ENCODE assay signal across 26 cellular contexts in genomic region chr5:127022846-127023245, GRCh38.
"Had no signal": no experiment of that assay in that cellular context is flagged by ENCODE, and none has a peak within 500 bp of the region (broad histone marks: within the 10 kb centered on the region; RNA-seq: fewer than 3 reads in every experiment).

No MANE protein-coding gene starts in this region.

- H3K27ac Mint-ChIP-seq: mesothelial cell of epicardium; naive thymus-derived CD4-positive, alpha-beta T cell; natural killer cell treated with Interleukin-12 subunit alpha and Interleukin-12 subunit beta and Interleukin-15 and Interleukin-18, amount 100 ng/mL, for 72 hours; stimulated activated effector memory CD8-positive, alpha-beta T cell treated with anti-CD3 and anti-CD28 coated beads, Interleukin-12 subunit alpha, Interleukin-12 subunit beta, amount 100 ng/mL, for 72 hours; stimulated activated naive CD8-positive, alpha-beta T cell treated with anti-CD3 and anti-CD28 coated beads, Interleukin-15, Interleukin-2, amounts not matched to agents 100 ng/mL and 50 ng/mL, for 24 hours had no signal

- H3K4me3 ChIP-seq: left ventricle myocardium inferior, lung, pancreas, prostate gland, sigmoid colon, spleen, suprapubic skin, thoracic aorta, tibial artery, upper lobe of right lung had no signal

- FAIRE-seq: pancreas, small intestine, urothelium cell line had no signal

- H3K4me1 ChIP-seq: prostate gland, sigmoid colon, tibial artery, upper lobe of right lung had no signal

- H3K27me3 ChIP-seq: pancreas, sigmoid colon, spleen, suprapubic skin, tibial artery, upper lobe of right lung had no signal

- ATAC-seq: naive thymus-derived CD4-positive, alpha-beta T cell; natural killer cell treated with Interleukin-12 subunit alpha and Interleukin-12 subunit beta and Interleukin-15 and Interleukin-18, amount 100 ng/mL, for 72 hours; pancreas; right cardiac atrium; stimulated activated effector memory CD8-positive, alpha-beta T cell treated with anti-CD3 and anti-CD28 coated beads, Interleukin-12 subunit alpha, Interleukin-12 subunit beta, amount 100 ng/mL, for 72 hours; upper lobe of right lung had no signal

- H3K9me3 Mint-ChIP-seq: mesothelial cell of epicardium; natural killer cell treated with Interleukin-12 subunit alpha and Interleukin-12 subunit beta and Interleukin-15 and Interleukin-18, amount 100 ng/mL, for 72 hours; neural crest cell; stimulated activated effector memory CD8-positive, alpha-beta T cell treated with anti-CD3 and anti-CD28 coated beads, Interleukin-12 subunit alpha, Interleukin-12 subunit beta, amount 100 ng/mL, for 72 hours; stimulated activated naive CD8-positive, alpha-beta T cell treated with anti-CD3 and anti-CD28 coated beads, Interleukin-15, Interleukin-2, amounts not matched to agents 100 ng/mL and 50 ng/mL, for 24 hours had no signal

- H3K36me3 ChIP-seq: left ventricle myocardium inferior, pancreas, prostate gland, sigmoid colon, spleen, suprapubic skin, thoracic aorta, tibial artery, upper lobe of right lung had no signal

- H3K27me3 Mint-ChIP-seq: natural killer cell treated with Interleukin-12 subunit alpha and Interleukin-12 subunit beta and Interleukin-15 and Interleukin-18, amount 100 ng/mL, for 72 hours; stimulated activated naive CD8-positive, alpha-beta T cell treated with anti-CD3 and anti-CD28 coated beads, Interleukin-15, Interleukin-2, amounts not matched to agents 100 ng/mL and 50 ng/mL, for 24 hours had no signal

- H3K36me3 Mint-ChIP-seq: mesothelial cell of epicardium; natural killer cell treated with Interleukin-12 subunit alpha and Interleukin-12 subunit beta and Interleukin-15 and Interleukin-18, amount 100 ng/mL, for 72 hours; stimulated activated effector memory CD8-positive, alpha-beta T cell treated with anti-CD3 and anti-CD28 coated beads, Interleukin-12 subunit alpha, Interleukin-12 subunit beta, amount 100 ng/mL, for 72 hours had no signal

- H3K4me1 Mint-ChIP-seq: stimulated activated effector memory CD8-positive, alpha-beta T cell treated with anti-CD3 and anti-CD28 coated beads, Interleukin-12 subunit alpha, Interleukin-12 subunit beta, amount 100 ng/mL, for 72 hours had no signal

- DNase-seq: islet precursor cell; left ventricle myocardium inferior; mesendoderm; naive thymus-derived CD4-positive, alpha-beta T cell; nucleus accumbens; pancreas; retina; right cardiac atrium; sigmoid colon; small intestine; spleen; stimulated activated CD4-positive, alpha-beta T cell treated with anti-CD3 and anti-CD28 coated beads, Interleukin-4, amount 100 ng/mL, for 24 hours; stimulated activated naive CD4-positive, alpha-beta T cell; tibial artery; trophoblast cell; upper lobe of right lung had no signal

- H3K4me3 Mint-ChIP-seq: mesothelial cell of epicardium; naive thymus-derived CD4-positive, alpha-beta T cell; natural killer cell treated with Interleukin-12 subunit alpha and Interleukin-12 subunit beta and Interleukin-15 and Interleukin-18, amount 100 ng/mL, for 72 hours; neural crest cell; stimulated activated effector memory CD8-positive, alpha-beta T cell treated with anti-CD3 and anti-CD28 coated beads, Interleukin-12 subunit alpha, Interleukin-12 subunit beta, amount 100 ng/mL, for 72 hours; stimulated activated naive CD8-positive, alpha-beta T cell treated with anti-CD3 and anti-CD28 coated beads, Interleukin-15, Interleukin-2, amounts not matched to agents 100 ng/mL and 50 ng/mL, for 24 hours had no signal

- H3K27ac ChIP-seq: left ventricle myocardium inferior, pancreas, prostate gland, sigmoid colon, spleen, suprapubic skin, thoracic aorta, tibial artery, upper lobe of right lung had no signal

- H3K9me3 ChIP-seq: left ventricle myocardium inferior, pancreas, prostate gland, sigmoid colon, spleen, suprapubic skin, thoracic aorta, tibial artery, upper lobe of right lung had no signal
